In genomic region chr17:74205274-74205673, GRCh38 we compare ENCODE assay signal across 9 cellular contexts. TPM values are rescaled to one million over a fixed set of nuclear protein-coding genes. Genes with fewer than 3 reads are reported as not detected.
DNase-seq lines count a peak whose midpoint lies in the region; ATAC-seq and TF ChIP-seq lines count a peak whose summit lies in the region.
"Had no signal": no experiment of that assay in that cellular context is flagged by ENCODE, and none has a peak within 500 bp of the region (broad histone marks: within the 10 kb centered on the region; RNA-seq: fewer than 3 reads in every experiment).

No MANE protein-coding gene starts in this region.

- peaks cover 18% of the 10 kb centered on the region for H3K4me1 ChIP-seq in hepatocyte (ENCODE audit: insufficient read depth)
- peaks cover 57% of the 10 kb centered on the region for H3K4me1 ChIP-seq in suprapubic skin

- CTCF ChIA-PET in WTC11 (lab: Charles Lee): interaction anchor here (1.7 to 1.9 kb wide), 2 partner anchors 40 to 80 kb away, joined by 5 to 6 read pairs; no protein-coding TSS in a partner anchor

- WGBS in hepatocyte (ENCODE audit: low lambda C conversion rate, missing lambda C conversion rate): 87% methylated on average over 3 of the region's 3 CpGs
- 62% methylated on average over 3 of the region's 3 CpGs for WGBS in suprapubic skin

- no peak for DNase-seq in activated T-cell treated with anti-CD3 and anti-CD28 coated beads, Interleukin-2, amount 50 U/mL, for 4 hours
- no peak for DNase-seq in activated T-cell treated with anti-CD3 and anti-CD28 coated beads, Interleukin-2, amount 50 U/mL, for 1 hour
- no peak for DNase-seq in WTC11 (ENCODE audit: low spot score)
- DNase-seq in hepatocyte (ENCODE audit: low spot score): no peak
- no peak for DNase-seq in suprapubic skin (ENCODE audit: low spot score in 2 of 2)
- no peak for DNase-seq in SK-N-DZ (ENCODE audit: low spot score)
- no peak for DNase-seq in head of caudate nucleus
- no peak for DNase-seq in activated effector memory CD4-positive, alpha-beta T cell treated with Interleukin-2 at 50 U/mL for 16 hours
- DNase-seq: COR-L47 had no signal

- TF ChIP-seq CTCF in WTC11 (IDR thresholded peaks at IDR 0.05): no peak
- TF ChIP-seq CTCF in hepatocyte (IDR thresholded peaks at IDR 0.05; ENCODE audit: poor library complexity): no peak
- TF ChIP-seq CTCF in suprapubic skin (IDR thresholded peaks at IDR 0.05): no peak

- no peaks in the 10 kb centered on the region for H3K9me2 ChIP-seq in hepatocyte (replicated peaks; ENCODE audit: insufficient read depth)

- no peaks in the 10 kb centered on the region for H3K9me3 Mint-ChIP-seq in activated T-cell treated with anti-CD3 and anti-CD28 coated beads, Interleukin-2, amount 50 U/mL, for 4 hours
- H3K9me3 Mint-ChIP-seq in WTC11: no peaks in the 10 kb centered on the region

- H3K36me3 ChIP-seq in hepatocyte (replicated peaks; ENCODE audit: insufficient read depth, low read depth): no peaks in the 10 kb centered on the region
- H3K36me3 ChIP-seq in suprapubic skin: peaks cover 50% of the 10 kb centered on the region

- TF ChIP-seq EP300 in suprapubic skin (IDR thresholded peaks at IDR 0.05): no peak

- H3K79me2 ChIP-seq in hepatocyte: peaks cover 46% of the 10 kb centered on the region

- POLR2A ChIA-PET in WTC11 (lab: Charles Lee): no interaction called here

- intact Hi-C loops in head of caudate nucleus (cut with DNase I): loop anchor here (5.0 kb wide), 1 partner anchor 247 kb away; no protein-coding TSS in a partner anchor

- H3K9me3 ChIP-seq in hepatocyte (ENCODE audit: low read depth) (no peaks in the 10 kb centered on the region), suprapubic skin (no peaks in the 10 kb centered on the region)

- H3K27ac Mint-ChIP-seq in WTC11: peak overlapping the region; percentile 88

- no peak overlapping the region for H2AFZ ChIP-seq in hepatocyte

- peaks cover 45% of the 10 kb centered on the region for H3K4me1 Mint-ChIP-seq in activated T-cell treated with anti-CD3 and anti-CD28 coated beads, Interleukin-2, amount 50 U/mL, for 4 hours (ENCODE audit: low read depth)
- peaks cover 47% of the 10 kb centered on the region for H3K4me1 Mint-ChIP-seq in WTC11

- ATAC-seq in activated T-cell treated with anti-CD3 and anti-CD28 coated beads, Interleukin-2, amount 50 U/mL, for 4 hours: no peak
- no peak for ATAC-seq in WTC11

- H3K4me3 Mint-ChIP-seq in activated T-cell treated with anti-CD3 and anti-CD28 coated beads, Interleukin-2, amount 50 U/mL, for 4 hours: peak overlapping the region; percentile 92
- peak overlapping the region; percentile 100 for H3K4me3 Mint-ChIP-seq in WTC11

- H3K36me3 Mint-ChIP-seq in activated T-cell treated with anti-CD3 and anti-CD28 coated beads, Interleukin-2, amount 50 U/mL, for 4 hours (ENCODE audit: insufficient read depth): peaks cover 43% of the 10 kb centered on the region
- H3K36me3 Mint-ChIP-seq in WTC11: peaks cover 56% of the 10 kb centered on the region

- no peak overlapping the region for H3K27ac ChIP-seq in hepatocyte
- no peak overlapping the region for H3K27ac ChIP-seq in suprapubic skin

- H3K27me3 Mint-ChIP-seq in activated T-cell treated with anti-CD3 and anti-CD28 coated beads, Interleukin-2, amount 50 U/mL, for 4 hours (ENCODE audit: low read depth): peaks cover 12% of the 10 kb centered on the region
- peaks cover 12% of the 10 kb centered on the region for H3K27me3 Mint-ChIP-seq in WTC11 (ENCODE audit: low read depth)

- H3K4me3 ChIP-seq in hepatocyte (no peak overlapping the region), suprapubic skin (peak overlapping the region; percentile 93)

- peaks cover 53% of the 10 kb centered on the region for H4K20me1 ChIP-seq in hepatocyte (ENCODE audit: insufficient read depth, poor library complexity, severe bottlenecking)

- H3K27me3 ChIP-seq in hepatocyte (peaks cover 11% of the 10 kb centered on the region), suprapubic skin (peaks cover 16% of the 10 kb centered on the region)

- peak overlapping the region; percentile 92 for H3K4me2 ChIP-seq in hepatocyte

- no peak for TF ChIP-seq POLR2A in suprapubic skin (IDR thresholded peaks at IDR 0.05)

TF ChIP-seq in WTC11, 78 proteins besides CTCF, POLR2A, EP300 and RAD21 (continues in another document):
- TF ChIP-seq KAT7 (CRISPR knock-in tag; IDR thresholded peaks at IDR 0.05; ENCODE audit: borderline replicate concordance) (no peak), ZNF671 (CRISPR knock-in tag; IDR thresholded peaks at IDR 0.05) (0 out of 2 replicates have a peak, but pooled peaks have one; percentile 29), NR1H2 (CRISPR knock-in tag; IDR thresholded peaks at IDR 0.05) (no peak), ZSCAN18 (CRISPR knock-in tag; IDR thresholded peaks at IDR 0.05) (no peak), ARID4B (CRISPR knock-in tag; IDR thresholded peaks at IDR 0.05; ENCODE audit: borderline replicate concordance) (no peak), HMGA2 (CRISPR knock-in tag; IDR thresholded peaks at IDR 0.05) (no peak), CDX4 (CRISPR knock-in tag; IDR thresholded peaks at IDR 0.05; ENCODE audit: borderline replicate concordance) (no peak)

RNA-seq across cellular contexts. Expression of gene RPL38, which starts 1.8 kb away (rescaled TPM):
- total RNA-seq in activated T-cell treated with anti-CD3 and anti-CD28 coated beads, Interleukin-2, amount 50 U/mL, for 4 hours: 1,000 to 10,000 TPM; 1,282 to 1,442 (median 1,420) TPM
- total RNA-seq in WTC11 (2021) (1,170 to 1,273 TPM (median 1,266 TPM) in 3 replicates), hepatocyte (264 and 276 TPM in 2 replicates), suprapubic skin (1,000 to 10,000 TPM in 1 of 4 donors, 100 to 1,000 TPM in 3; 565 to 1,273 (median 679) TPM)
- 758 and 761 TPM in 2 replicates for polyA plus RNA-seq in hepatocyte
- polyA plus RNA-seq in SK-N-DZ (2014; cell fraction: cytosol; rRNA removed): 501 and 546 TPM in 2 replicates
- 444 and 461 TPM in 2 replicates for polyA plus RNA-seq in SK-N-DZ (2014; cell fraction: nucleus; rRNA removed)

RNA-seq across cellular contexts. Expression of gene TTYH2, which starts 8.1 kb away (rescaled TPM):
- 1 to 10 TPM; 2.0 to 4.5 (median 3.5) TPM for total RNA-seq in activated T-cell treated with anti-CD3 and anti-CD28 coated beads, Interleukin-2, amount 50 U/mL, for 4 hours
- total RNA-seq in WTC11 (2021): 3.5 to 5.1 TPM (median 4.5 TPM) in 3 replicates
- 7.1 and 7.4 TPM in 2 replicates for total RNA-seq in hepatocyte
- 4.5 and 7.8 TPM in 2 replicates for polyA plus RNA-seq in hepatocyte
- 10 to 100 TPM in 1 of 4 donors, 1 to 10 TPM in 3; 5.7 to 12.0 (median 8.2) TPM for total RNA-seq in suprapubic skin
- 5.8 and 7.4 TPM in 2 replicates for polyA plus RNA-seq in SK-N-DZ (2014; cell fraction: cytosol; rRNA removed)
- 11.5 and 16.2 TPM in 2 replicates for polyA plus RNA-seq in SK-N-DZ (2014; cell fraction: nucleus; rRNA removed)
